Comparison of ENCODE assay signal across 1 cellular context in genomic region chr1:2564815-2565415, GRCh38.
TF ChIP-seq lines count a peak whose summit lies in the region.

No MANE protein-coding gene starts in this region.

TF ChIP-seq in HepG2, 621 proteins besides CTCF, POLR2A, EP300 and RAD21:
- TF ChIP-seq AGO1 (IDR thresholded peaks at IDR 0.05; ENCODE audit: low read depth, low read length, poor library complexity, severe bottlenecking) = peak; percentile 58
- peak; percentile 2 for TF ChIP-seq AGO2 (optimal IDR thresholded peaks at IDR 0.05; ENCODE audit: low read depth, low read length)
- TF ChIP-seq KDM2A (CRISPR knock-in tag; IDR thresholded peaks at IDR 0.05; ENCODE audit: borderline replicate concordance, low read depth) = peak; percentile 19; the same call in 1 of the 2 replicates
- TF ChIP-seq ZNF33B (CRISPR knock-in tag; IDR thresholded peaks at IDR 0.05) = no peak
- no peak for TF ChIP-seq ZNF253 (CRISPR knock-in tag; IDR thresholded peaks at IDR 0.05; ENCODE audit: borderline replicate concordance)
